In genomic region chr20:39829713-39830112, GRCh38 we compare ENCODE assay signal across 11 cellular contexts.
A peak's percentile ranks its signal among the peaks of the same experiment; 100 is the strongest.
DNase-seq lines count a peak whose midpoint lies in the region; ATAC-seq and TF ChIP-seq lines count a peak whose summit lies in the region.
"Had no signal": no experiment of that assay in that cellular context is flagged by ENCODE, and none has a peak within 500 bp of the region (broad histone marks: within the 10 kb centered on the region; RNA-seq: fewer than 3 reads in every experiment).

No MANE protein-coding gene starts in this region.

- peak; percentile 36 for DNase-seq in activated CD8-positive, alpha-beta T cell treated with anti-CD3 and anti-CD28 coated beads for 36 hours
- no peak for DNase-seq in activated CD8-positive, alpha-beta T cell treated with anti-CD3 and anti-CD28 coated beads, Interleukin-2, amount 10 ng/mL, durations not matched to agents 7 days and 5 days
- peak in 1 of 2 donors; percentile 23 for DNase-seq in stimulated activated naive CD8-positive, alpha-beta T cell treated with anti-CD3 and anti-CD28 coated beads, Interleukin-15, amount 100 ng/mL, for 72 hours
- DNase-seq in left cardiac atrium (no peak), Calu3 (no peak)
- no peak for DNase-seq in activated CD4-positive, alpha-beta T cell treated with anti-CD3 and anti-CD28 coated beads, Interleukin-2, amount 50 U/mL, for 1 hour
- DNase-seq: gastrocnemius medialis; psoas muscle; stimulated activated naive CD4-positive, alpha-beta T cell had no signal

- H3K9ac ChIP-seq in KMS-11 = peak overlapping the region; percentile 3; the same call in 1 of the 2 replicates

- peaks cover 11% of the 10 kb centered on the region for H3K27me3 Mint-ChIP-seq in activated CD8-positive, alpha-beta T cell treated with anti-CD3 and anti-CD28 coated beads for 36 hours
- H3K27me3 Mint-ChIP-seq in activated CD8-positive, alpha-beta T cell treated with anti-CD3 and anti-CD28 coated beads, Interleukin-2, amount 10 ng/mL, durations not matched to agents 7 days and 5 days (ENCODE audit: low read depth) = no peaks in the 10 kb centered on the region
- H3K27me3 Mint-ChIP-seq in stimulated activated naive CD8-positive, alpha-beta T cell treated with anti-CD3 and anti-CD28 coated beads, Interleukin-15, amount 100 ng/mL, for 72 hours = peaks cover 7% of the 10 kb centered on the region
- no peaks in the 10 kb centered on the region for H3K27me3 Mint-ChIP-seq in Calu3 (ENCODE audit: unreplicated experiment)

- peak overlapping the region; percentile 52 for H3K4me2 ChIP-seq in KMS-11

- H4K20me1 ChIP-seq in KMS-11 (ENCODE audit: insufficient read depth) = no peaks in the 10 kb centered on the region

- H3K4me3 Mint-ChIP-seq in activated CD8-positive, alpha-beta T cell treated with anti-CD3 and anti-CD28 coated beads for 36 hours = no peak overlapping the region
- no peak overlapping the region for H3K4me3 Mint-ChIP-seq in activated CD8-positive, alpha-beta T cell treated with anti-CD3 and anti-CD28 coated beads, Interleukin-2, amount 10 ng/mL, durations not matched to agents 7 days and 5 days
- H3K4me3 Mint-ChIP-seq in stimulated activated naive CD8-positive, alpha-beta T cell treated with anti-CD3 and anti-CD28 coated beads, Interleukin-15, amount 100 ng/mL, for 72 hours = no peak overlapping the region
- no peak overlapping the region for H3K4me3 Mint-ChIP-seq in Calu3 (ENCODE audit: low read depth, unreplicated experiment)

- no peak overlapping the region for H3K27ac Mint-ChIP-seq in activated CD8-positive, alpha-beta T cell treated with anti-CD3 and anti-CD28 coated beads for 36 hours
- H3K27ac Mint-ChIP-seq in activated CD8-positive, alpha-beta T cell treated with anti-CD3 and anti-CD28 coated beads, Interleukin-2, amount 10 ng/mL, durations not matched to agents 7 days and 5 days = no peak overlapping the region
- no peak overlapping the region for H3K27ac Mint-ChIP-seq in stimulated activated naive CD8-positive, alpha-beta T cell treated with anti-CD3 and anti-CD28 coated beads, Interleukin-15, amount 100 ng/mL, for 72 hours
- H3K27ac Mint-ChIP-seq in Calu3 (ENCODE audit: unreplicated experiment) = no peak overlapping the region

- intact Hi-C loops in activated CD8-positive, alpha-beta T cell treated with anti-CD3 and anti-CD28 coated beads for 36 hours (cut with micrococcal nuclease) = no loop called here
- intact Hi-C loops in left cardiac atrium (cut with DNase I) = loop anchor here (10.0 kb wide), 1 partner anchor 865 kb away; no protein-coding TSS in a partner anchor
- intact Hi-C loops in Calu3 (cut with micrococcal nuclease; ENCODE audit: unreplicated experiment) = no loop called here

- TF ChIP-seq CTCF in activated CD8-positive, alpha-beta T cell treated with anti-CD3 and anti-CD28 coated beads for 36 hours (IDR thresholded peaks at IDR 0.05) = no peak
- no peak for TF ChIP-seq CTCF in KMS-11 (conservative IDR thresholded peaks at IDR 0.05; ENCODE audit: low read depth, low read length)
- no peak for TF ChIP-seq CTCF in Calu3 (IDR thresholded peaks at IDR 0.05; ENCODE audit: unreplicated experiment)

- ATAC-seq in activated CD8-positive, alpha-beta T cell treated with anti-CD3 and anti-CD28 coated beads for 36 hours = peak; percentile 17
- no peak for ATAC-seq in activated CD8-positive, alpha-beta T cell treated with anti-CD3 and anti-CD28 coated beads, Interleukin-2, amount 10 ng/mL, durations not matched to agents 7 days and 5 days
- ATAC-seq in HG02678 (IDR thresholded peaks at IDR 0.05; ENCODE audit: unreplicated experiment) = peak; percentile 80
- ATAC-seq in stimulated activated naive CD8-positive, alpha-beta T cell treated with anti-CD3 and anti-CD28 coated beads, Interleukin-15, amount 100 ng/mL, for 72 hours = peak; percentile 90
- no peak for ATAC-seq in left cardiac atrium
- ATAC-seq: psoas muscle had no signal

- no peak overlapping the region for H3K4me3 ChIP-seq in KMS-11 (IDR thresholded peaks at IDR 0.05; ENCODE audit: insufficient read depth, low read depth, low read length)
- H3K4me3 ChIP-seq: gastrocnemius medialis, psoas muscle had no signal

- peaks cover 66% of the 10 kb centered on the region for H3K4me1 ChIP-seq in KMS-11 (ENCODE audit: low read depth, poor library complexity, severe bottlenecking)

- no peaks in the 10 kb centered on the region for H3K36me3 Mint-ChIP-seq in activated CD8-positive, alpha-beta T cell treated with anti-CD3 and anti-CD28 coated beads for 36 hours (ENCODE audit: low read depth)
- H3K36me3 Mint-ChIP-seq in activated CD8-positive, alpha-beta T cell treated with anti-CD3 and anti-CD28 coated beads, Interleukin-2, amount 10 ng/mL, durations not matched to agents 7 days and 5 days (ENCODE audit: low read depth) = no peaks in the 10 kb centered on the region
- no peaks in the 10 kb centered on the region for H3K36me3 Mint-ChIP-seq in Calu3 (ENCODE audit: insufficient read depth, unreplicated experiment)

- H3K79me2 ChIP-seq in KMS-11 (ENCODE audit: insufficient read depth, low read depth) = no peaks in the 10 kb centered on the region

- no peaks in the 10 kb centered on the region for H3K9me3 Mint-ChIP-seq in activated CD8-positive, alpha-beta T cell treated with anti-CD3 and anti-CD28 coated beads for 36 hours
- H3K9me3 Mint-ChIP-seq in activated CD8-positive, alpha-beta T cell treated with anti-CD3 and anti-CD28 coated beads, Interleukin-2, amount 10 ng/mL, durations not matched to agents 7 days and 5 days (ENCODE audit: insufficient read depth) = no peaks in the 10 kb centered on the region
- peaks cover 0 to 9% of the 10 kb centered on the region in 2 donors for H3K9me3 Mint-ChIP-seq in stimulated activated naive CD8-positive, alpha-beta T cell treated with anti-CD3 and anti-CD28 coated beads, Interleukin-15, amount 100 ng/mL, for 72 hours
- H3K9me3 Mint-ChIP-seq in Calu3 (ENCODE audit: low read depth, unreplicated experiment) = peaks cover 21% of the 10 kb centered on the region

- CTCF ChIA-PET in activated CD8-positive, alpha-beta T cell treated with anti-CD3 and anti-CD28 coated beads for 36 hours (lab: Charles Lee) = interaction anchor here (2.1 kb wide), 1 partner anchor 44 kb away, joined by 8 read pairs; no protein-coding TSS in a partner anchor
- CTCF ChIA-PET in activated CD8-positive, alpha-beta T cell treated with anti-CD3 and anti-CD28 coated beads, Interleukin-2, amount 10 ng/mL, durations not matched to agents 7 days and 5 days (lab: Charles Lee) = interaction anchor here (0.7 kb wide), 1 partner anchor 86 kb away, joined by 3 read pairs; no protein-coding TSS in a partner anchor
- CTCF ChIA-PET in Calu3 (lab: Charles Lee) = no interaction called here

- H3K36me3 ChIP-seq in KMS-11 (ENCODE audit: insufficient read depth) = no peaks in the 10 kb centered on the region
- H3K36me3 ChIP-seq: gastrocnemius medialis had no signal

- no peaks in the 10 kb centered on the region for H3K27me3 ChIP-seq in KMS-11 (ENCODE audit: insufficient read depth, low read depth)
- H3K27me3 ChIP-seq: gastrocnemius medialis had no signal

- peak overlapping the region; percentile 27 for H3K27ac ChIP-seq in KMS-11
- H3K27ac ChIP-seq: gastrocnemius medialis, psoas muscle had no signal

- POLR2A ChIA-PET in activated CD8-positive, alpha-beta T cell treated with anti-CD3 and anti-CD28 coated beads for 36 hours (lab: Charles Lee) = no interaction called here
- POLR2A ChIA-PET in activated CD8-positive, alpha-beta T cell treated with anti-CD3 and anti-CD28 coated beads, Interleukin-2, amount 10 ng/mL, durations not matched to agents 7 days and 5 days (lab: Charles Lee) = no interaction called here

- peaks cover 4% of the 10 kb centered on the region for H3K4me1 Mint-ChIP-seq in activated CD8-positive, alpha-beta T cell treated with anti-CD3 and anti-CD28 coated beads for 36 hours (ENCODE audit: low read depth)
- H3K4me1 Mint-ChIP-seq in activated CD8-positive, alpha-beta T cell treated with anti-CD3 and anti-CD28 coated beads, Interleukin-2, amount 10 ng/mL, durations not matched to agents 7 days and 5 days (ENCODE audit: low read depth) = no peaks in the 10 kb centered on the region
- peaks cover 9% of the 10 kb centered on the region for H3K4me1 Mint-ChIP-seq in stimulated activated naive CD8-positive, alpha-beta T cell treated with anti-CD3 and anti-CD28 coated beads, Interleukin-15, amount 100 ng/mL, for 72 hours
- no peaks in the 10 kb centered on the region for H3K4me1 Mint-ChIP-seq in Calu3 (ENCODE audit: low read depth, unreplicated experiment)

- peak overlapping the region; percentile 43 for H2AFZ ChIP-seq in KMS-11 (ENCODE audit: low read depth)

- no TSS peak for BruUV-seq in Calu3 (replicated peaks; lab: Mats Ljungman, UMichigan)

Comparison
In these comparisons a context has a peak if more than half of its experiments do, and no peak if none do; other contexts are left out.
1. ATAC-seq: peak in activated CD8-positive, alpha-beta T cell treated with anti-CD3 and anti-CD28 coated beads for 36 hours (single experiment), HG02678 (single experiment) and stimulated activated naive CD8-positive, alpha-beta T cell treated with anti-CD3 and anti-CD28 coated beads, Interleukin-15, amount 100 ng/mL, for 72 hours (single experiment); none in activated CD8-positive, alpha-beta T cell treated with anti-CD3 and anti-CD28 coated beads, Interleukin-2, amount 10 ng/mL, durations not matched to agents 7 days and 5 days (single experiment) and left cardiac atrium (0 of 2).
2. intact Hi-C loops: an anchor here in left cardiac atrium (10.0 kb wide); none called in activated CD8-positive, alpha-beta T cell treated with anti-CD3 and anti-CD28 coated beads for 36 hours and Calu3.